In genomic region chr2:172107690-172108586, GRCh38 we compare ENCODE assay signal across 18 cellular contexts.
A peak's percentile ranks its signal among the peaks of the same experiment; 100 is the strongest.
DNase-seq lines count a peak whose midpoint lies in the region; ATAC-seq lines count a peak whose summit lies in the region.
"Had no signal": no experiment of that assay in that cellular context is flagged by ENCODE, and none has a peak within 500 bp of the region (broad histone marks: within the 10 kb centered on the region; RNA-seq: fewer than 3 reads in every experiment).

No MANE protein-coding gene starts in this region.

- peak overlapping the region; percentile 65 for H3K27ac Mint-ChIP-seq in stimulated activated naive B cell treated with anti-CD40 and anti-IgM and Interleukin-4, amounts not matched to agents 10 μg/mL and 1 μg/mL and 100 μg/mL, for 72 hours
- H3K27ac Mint-ChIP-seq: memory B cell; T-helper 1 cell treated with Interleukin-12 subunit alpha and Interleukin-12 subunit beta and Interleukin-4 antibody, amounts not matched to agents 30 μg/mL and 1 μg/mL, for 36 hours had no signal

- peaks cover 0 to 4% of the 10 kb centered on the region in 2 donors for H3K36me3 Mint-ChIP-seq in stimulated activated naive B cell treated with anti-CD40 and anti-IgM and Interleukin-4, amounts not matched to agents 10 μg/mL and 1 μg/mL and 100 μg/mL, for 72 hours
- H3K36me3 Mint-ChIP-seq: memory B cell had no signal

- H3K36me3 ChIP-seq in HUES6 (ENCODE audit: control insufficient read depth, insufficient read depth, low read length) (no peaks in the 10 kb centered on the region), iPS-15b (ENCODE audit: control insufficient read depth, insufficient read depth, low read length) (no peaks in the 10 kb centered on the region)
- H3K36me3 ChIP-seq: upper lobe of right lung had no signal

- peaks cover 23 to 29% of the 10 kb centered on the region in 2 donors for H3K4me1 Mint-ChIP-seq in stimulated activated naive B cell treated with anti-CD40 and anti-IgM and Interleukin-4, amounts not matched to agents 10 μg/mL and 1 μg/mL and 100 μg/mL, for 72 hours

- peaks cover 48 to 81% of the 10 kb centered on the region in 2 donors for H3K27me3 Mint-ChIP-seq in stimulated activated naive B cell treated with anti-CD40 and anti-IgM and Interleukin-4, amounts not matched to agents 10 μg/mL and 1 μg/mL and 100 μg/mL, for 72 hours

- peak overlapping the region in 1 of 2 donors; percentile 52 for H3K4me3 Mint-ChIP-seq in stimulated activated naive B cell treated with anti-CD40 and anti-IgM and Interleukin-4, amounts not matched to agents 10 μg/mL and 1 μg/mL and 100 μg/mL, for 72 hours
- H3K4me3 Mint-ChIP-seq: memory B cell; T-helper 1 cell treated with Interleukin-12 subunit alpha and Interleukin-12 subunit beta and Interleukin-4 antibody, amounts not matched to agents 30 μg/mL and 1 μg/mL, for 36 hours had no signal

- H3K27ac ChIP-seq in HUES6 (ENCODE audit: low read depth, low read length), result no peak overlapping the region
- H3K27ac ChIP-seq: upper lobe of right lung had no signal

- H3K4me3 ChIP-seq in HUES6 (ENCODE audit: low read depth, low read length) (peak overlapping the region; percentile 35; the same call in 1 of the 2 replicates), iPS-15b (ENCODE audit: low read depth, low read length) (peak overlapping the region; percentile 43)
- H3K4me3 ChIP-seq: upper lobe of right lung had no signal

- no peaks in the 10 kb centered on the region for H3K9me3 ChIP-seq in HUES6 (ENCODE audit: control insufficient read depth, insufficient read depth, low read depth, low read length)
- no peaks in the 10 kb centered on the region for H3K9me3 ChIP-seq in iPS-15b (ENCODE audit: control insufficient read depth, insufficient read depth, low read length)
- H3K9me3 ChIP-seq: upper lobe of right lung had no signal

- DNase-seq in activated effector memory CD4-positive, alpha-beta T cell treated with anti-CD3 and anti-CD28 coated beads, Interleukin-2, amount 50 U/mL, for 16 hours, result peak; percentile 60
- DNase-seq in activated effector memory CD4-positive, alpha-beta T cell treated with Interleukin-2 at 50 U/mL for 16 hours, result no peak
- no peak for DNase-seq in stimulated activated naive B cell treated with anti-CD40 and anti-IgM and Interleukin-4, amounts not matched to agents 10 μg/mL and 1 μg/mL and 100 μg/mL, for 72 hours
- DNase-seq in hypothalamus (lab: John Stamatoyannopoulos, UW), result no peak
- DNase-seq in NCI-H82 (lab: John Stamatoyannopoulos, UW), result no peak
- DNase-seq: cortex of kidney, glutamatergic neuron, islet precursor cell, KG1, NCI-H1092 treated with DMSO at 0.1 percent for 48 hours, Right ventricle myocardium superior, upper lobe of right lung had no signal

- H3K9ac ChIP-seq in HUES6 (ENCODE audit: low read length) (no peak overlapping the region), iPS-15b (ENCODE audit: low read depth, low read length) (no peak overlapping the region)

- H3K27me3 ChIP-seq in HUES6 (ENCODE audit: control insufficient read depth, insufficient read depth, low read length) (peaks cover 80% of the 10 kb centered on the region), iPS-15b (ENCODE audit: control insufficient read depth, insufficient read depth, low read length) (peaks cover 92% of the 10 kb centered on the region)

- H3K4me1 ChIP-seq in HUES6 (ENCODE audit: control insufficient read depth, insufficient read depth, low read length) (peaks cover 30% of the 10 kb centered on the region), iPS-15b (ENCODE audit: control insufficient read depth, insufficient read depth, low read length) (peaks cover 7% of the 10 kb centered on the region)

- no peak for ATAC-seq in stimulated activated naive B cell treated with anti-CD40 and anti-IgM and Interleukin-4, amounts not matched to agents 10 μg/mL and 1 μg/mL and 100 μg/mL, for 72 hours (replicated peaks)
- no peak for ATAC-seq in GM18502 (IDR thresholded peaks at IDR 0.05; ENCODE audit: poor library complexity, unreplicated experiment)
- ATAC-seq: activated CD4-positive, CD25-positive, alpha-beta regulatory T cell treated with anti-CD3 and anti-CD28 coated beads, Interleukin-2, amount 50 U/mL, for 24 hours; upper lobe of right lung had no signal

- peaks cover 0 to 3% of the 10 kb centered on the region in 2 donors for H3K9me3 Mint-ChIP-seq in stimulated activated naive B cell treated with anti-CD40 and anti-IgM and Interleukin-4, amounts not matched to agents 10 μg/mL and 1 μg/mL and 100 μg/mL, for 72 hours
- H3K9me3 Mint-ChIP-seq: T-helper 1 cell treated with Interleukin-12 subunit alpha and Interleukin-12 subunit beta and Interleukin-4 antibody, amounts not matched to agents 30 μg/mL and 1 μg/mL, for 36 hours had no signal
